Comparison of ENCODE assay signal across 8 cellular contexts in the genomic region with DNA sequence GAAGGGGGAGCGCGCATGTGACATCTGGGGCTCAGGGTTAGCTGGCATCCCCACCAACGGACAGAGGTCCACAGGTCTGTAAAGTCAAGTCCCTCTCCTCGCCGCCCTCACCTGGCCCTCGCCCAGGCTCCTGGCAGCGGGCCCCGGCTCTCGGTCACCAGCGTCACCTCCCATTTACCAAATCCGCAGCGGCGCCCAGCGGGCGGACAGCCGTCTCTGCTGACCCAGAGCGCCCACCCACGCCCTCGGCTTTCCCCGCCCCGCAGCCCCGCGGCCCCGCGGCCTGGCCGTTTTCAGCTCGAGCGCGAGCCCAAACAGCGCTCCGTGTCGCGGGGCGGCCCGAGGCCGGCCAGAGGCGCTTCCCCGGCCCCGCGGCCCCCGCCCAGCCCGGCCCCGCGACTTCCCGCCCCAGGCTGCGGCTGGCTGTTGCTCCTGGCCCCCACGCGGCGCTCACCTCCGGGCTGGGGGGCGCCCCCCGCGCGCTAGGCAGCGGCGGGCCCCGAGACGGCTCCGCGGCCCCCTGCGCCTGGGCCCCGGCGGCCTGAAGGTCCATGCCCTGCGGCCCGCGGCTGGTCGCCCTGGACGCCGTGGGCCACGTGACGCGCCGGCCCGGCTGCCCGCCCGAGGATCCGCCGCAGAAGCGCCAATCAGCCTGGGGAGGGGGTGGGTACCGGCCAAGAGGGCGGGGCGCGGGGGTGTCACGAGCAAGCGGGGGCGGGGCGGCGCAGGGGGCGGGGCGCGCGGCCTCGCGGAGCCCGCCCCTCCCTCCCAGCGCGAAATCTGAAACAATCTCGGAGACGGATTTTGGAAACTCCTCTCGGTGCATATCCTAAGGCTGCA. TPM values are rescaled to one million over a fixed set of nuclear protein-coding genes. Genes with fewer than 3 reads are reported as not detected.
DNase-seq lines count a peak whose midpoint lies in the region; ATAC-seq, FAIRE-seq and TF ChIP-seq lines count a peak whose summit lies in the region.

A gene with protein sequence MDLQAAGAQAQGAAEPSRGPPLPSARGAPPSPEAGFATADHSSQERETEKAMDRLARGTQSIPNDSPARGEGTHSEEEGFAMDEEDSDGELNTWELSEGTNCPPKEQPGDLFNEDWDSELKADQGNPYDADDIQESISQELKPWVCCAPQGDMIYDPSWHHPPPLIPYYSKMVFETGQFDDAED (minus strand): TSS at position 598 of the 840 bp plus-strand sequence. CDS start 45 bp downstream, at position 553.

- H3K27me3 Mint-ChIP-seq in activated CD4-positive, alpha-beta T cell treated with anti-CD3 and anti-CD28 coated beads for 36 hours: no peaks in the 10 kb centered on the region
- no peaks in the 10 kb centered on the region for H3K27me3 Mint-ChIP-seq in chondrocyte (ENCODE audit: low read depth)

- DNase-seq in GM12892 (ENCODE audit: insufficient read length): peak; percentile 88
- peak; percentile 13 for DNase-seq in NCI-H345 treated with DMSO at 0.1 percent for 48 hours (lab: John Stamatoyannopoulos, UW; ENCODE audit: unreplicated experiment)
- DNase-seq in activated CD4-positive, alpha-beta T cell treated with anti-CD3 and anti-CD28 coated beads for 36 hours: peak; percentile 91
- DNase-seq in chondrocyte (ENCODE audit: low spot score): peak; percentile 90
- peak; percentile 51 for DNase-seq in kidney glomerular epithelial cell (lab: John Stamatoyannopoulos, UW)
- peak; percentile 69 to 72 for DNase-seq in stimulated activated CD4-positive, alpha-beta T cell treated with anti-CD3 and anti-CD28 coated beads, Interleukin-15, amount 100 ng/mL, for 48 hours (ENCODE audit: low read depth in 2 of 2)

- peaks cover 19% of the 10 kb centered on the region for H3K4me1 Mint-ChIP-seq in activated CD4-positive, alpha-beta T cell treated with anti-CD3 and anti-CD28 coated beads for 36 hours
- peaks cover 24% of the 10 kb centered on the region for H3K4me1 Mint-ChIP-seq in chondrocyte (ENCODE audit: low read depth)

- ATAC-seq in HG03039 (IDR thresholded peaks at IDR 0.05; ENCODE audit: unreplicated experiment) (peak; percentile 64), GM18858 (IDR thresholded peaks at IDR 0.05; ENCODE audit: unreplicated experiment) (no peak)
- ATAC-seq in activated CD4-positive, alpha-beta T cell treated with anti-CD3 and anti-CD28 coated beads for 36 hours: peak; percentile 77

- intact Hi-C loops in activated CD4-positive, alpha-beta T cell treated with anti-CD3 and anti-CD28 coated beads for 36 hours (cut with DNase I, micrococcal nuclease): loop anchor here (1.0 to 2.0 kb wide), 8 partner anchors 19 to 372 kb away; partner anchors contain the start of genes UTP6 (in 2 of the 2) and RHOT1 (in 1 of the 2)

- H3K9me3 Mint-ChIP-seq in activated CD4-positive, alpha-beta T cell treated with anti-CD3 and anti-CD28 coated beads for 36 hours (ENCODE audit: low read depth): no peaks in the 10 kb centered on the region
- no peaks in the 10 kb centered on the region for H3K9me3 Mint-ChIP-seq in chondrocyte (ENCODE audit: low read depth)

- TF ChIP-seq POLR2A in GM12892 (IDR thresholded peaks at IDR 0.05; ENCODE audit: low read depth, low read length): peak; percentile 27; the same call in 1 of the 2 replicates

- CTCF ChIA-PET in activated CD4-positive, alpha-beta T cell treated with anti-CD3 and anti-CD28 coated beads for 36 hours (lab: Charles Lee): interaction anchor here (0.5 to 3.0 kb wide), 6 partner anchors 16 to 381 kb away, joined by 3 to 9 read pairs (median 4); partner anchors contain the start of gene UTP6

- H3K4me3 Mint-ChIP-seq in activated CD4-positive, alpha-beta T cell treated with anti-CD3 and anti-CD28 coated beads for 36 hours: peak within 1 kb of the TSS; percentile 84
- H3K4me3 Mint-ChIP-seq in chondrocyte (ENCODE audit: unreplicated experiment): peak within 1 kb of the TSS; percentile 71

- POLR2A ChIA-PET in activated CD4-positive, alpha-beta T cell treated with anti-CD3 and anti-CD28 coated beads for 36 hours (lab: Charles Lee): no interaction called here

- peak; percentile 61 for TF ChIP-seq CTCF in chondrocyte (IDR thresholded peaks at IDR 0.05)

- H3K36me3 Mint-ChIP-seq in activated CD4-positive, alpha-beta T cell treated with anti-CD3 and anti-CD28 coated beads for 36 hours (ENCODE audit: low read depth): peaks cover 18% of the 10 kb centered on the region
- H3K36me3 Mint-ChIP-seq in chondrocyte (ENCODE audit: low read depth): peaks cover 10% of the 10 kb centered on the region

- H3K27ac Mint-ChIP-seq in activated CD4-positive, alpha-beta T cell treated with anti-CD3 and anti-CD28 coated beads for 36 hours: peak within 1 kb of the TSS; percentile 86
- H3K27ac Mint-ChIP-seq in chondrocyte (ENCODE audit: unreplicated experiment): peak within 1 kb of the TSS; percentile 60

- FAIRE-seq in GM12892 (lab: Jason Lieb, UNC): peak; percentile 93

RNA-seq across cellular contexts. Expression of the gene that starts here (rescaled TPM):
- polyA plus RNA-seq in GM12892 (2012; ENCODE audit: missing spikeins): 35.6 TPM
- 10 to 100 TPM; 35.0 to 41.3 TPM for total RNA-seq in activated CD4-positive, alpha-beta T cell treated with anti-CD3 and anti-CD28 coated beads for 36 hours
- total RNA-seq in chondrocyte: 40.2 to 42.6 TPM (median 42.1 TPM) in 3 replicates

Comparison
In these comparisons a context has a peak if more than half of its experiments do, and no peak if none do; other contexts are left out.
1. DNase-seq: peak in every context shown above with its lines; median percentile 91 in activated CD4-positive, alpha-beta T cell treated with anti-CD3 and anti-CD28 coated beads for 36 hours; 90 in chondrocyte; 88 in GM12892; 70 in stimulated activated CD4-positive, alpha-beta T cell treated with anti-CD3 and anti-CD28 coated beads, Interleukin-15, amount 100 ng/mL, for 48 hours; 51 in kidney glomerular epithelial cell; 13 in NCI-H345 treated with DMSO at 0.1 percent for 48 hours.